In genomic region chr14:97687944-97688625, GRCh38 we compare ENCODE assay signal across 24 cellular contexts.
"Had no signal": no experiment of that assay in that cellular context is flagged by ENCODE, and none has a peak within 500 bp of the region (broad histone marks: within the 10 kb centered on the region; RNA-seq: fewer than 3 reads in every experiment).

No MANE protein-coding gene starts in this region.

- H3K27ac Mint-ChIP-seq: activated B cell treated with CpG ODN at 0.5 μM for 24 hours; activated CD4-positive, alpha-beta memory T cell treated with anti-CD3 and anti-CD28 coated beads, Interleukin-2, amount 10 ng/mL, durations not matched to agents 7 days and 5 days; activated CD8-positive, alpha-beta memory T cell treated with anti-CD3 and anti-CD28 coated beads, Interleukin-2, amount 10 ng/mL, durations not matched to agents 7 days and 5 days; activated naive CD8-positive, alpha-beta T cell treated with anti-CD3 and anti-CD28 coated beads, Interleukin-2, amount 10 ng/mL, durations not matched to agents 7 days and 5 days; neural progenitor cell; stimulated activated memory B cell treated with anti-CD40 and anti-IgM and Interleukin-4, amounts not matched to agents 10 μg/mL and 1 μg/mL and 100 μg/mL, for 72 hours had no signal

- H3K4me3 ChIP-seq: dorsolateral prefrontal cortex, gastroesophageal sphincter, heart left ventricle, left ventricle myocardium inferior, neural progenitor cell, ovary, right lobe of liver, smooth muscle cell, tibial artery, uterus had no signal

- H3K36me3 ChIP-seq: brain microvascular endothelial cell, gastroesophageal sphincter, heart left ventricle, left ventricle myocardium inferior, neural progenitor cell, ovary, right lobe of liver, tibial artery, uterus had no signal

- H3K9me3 Mint-ChIP-seq: activated B cell treated with CpG ODN at 0.5 μM for 24 hours had no signal

- H3K27ac ChIP-seq: brain microvascular endothelial cell, dorsolateral prefrontal cortex, epithelial cell of prostate, gastroesophageal sphincter, heart left ventricle, left ventricle myocardium inferior, neural progenitor cell, ovary, right lobe of liver, tibial artery, uterus had no signal

- ATAC-seq: activated CD8-positive, alpha-beta memory T cell treated with anti-CD3 and anti-CD28 coated beads, Interleukin-2, amount 10 ng/mL, durations not matched to agents 7 days and 5 days; gastroesophageal sphincter; heart left ventricle; naive thymus-derived CD4-positive, alpha-beta T cell; right lobe of liver; stimulated activated memory B cell treated with anti-CD40 and anti-IgM and Interleukin-4, amounts not matched to agents 10 μg/mL and 1 μg/mL and 100 μg/mL, for 72 hours had no signal

- H3K27me3 ChIP-seq: brain microvascular endothelial cell, gastroesophageal sphincter, heart left ventricle, neural progenitor cell, ovary, right lobe of liver, tibial artery, uterus had no signal

- H3K4me3 Mint-ChIP-seq: activated B cell treated with CpG ODN at 0.5 μM for 24 hours; activated CD4-positive, alpha-beta memory T cell treated with anti-CD3 and anti-CD28 coated beads, Interleukin-2, amount 10 ng/mL, durations not matched to agents 7 days and 5 days; activated CD8-positive, alpha-beta memory T cell treated with anti-CD3 and anti-CD28 coated beads, Interleukin-2, amount 10 ng/mL, durations not matched to agents 7 days and 5 days; activated naive CD8-positive, alpha-beta T cell treated with anti-CD3 and anti-CD28 coated beads, Interleukin-2, amount 10 ng/mL, durations not matched to agents 7 days and 5 days; naive thymus-derived CD4-positive, alpha-beta T cell; neural progenitor cell; stimulated activated memory B cell treated with anti-CD40 and anti-IgM and Interleukin-4, amounts not matched to agents 10 μg/mL and 1 μg/mL and 100 μg/mL, for 72 hours had no signal

- H3K4me1 ChIP-seq: gastroesophageal sphincter, heart left ventricle, left ventricle myocardium inferior, right lobe of liver, tibial artery, uterus had no signal

- H3K4me1 Mint-ChIP-seq: activated B cell treated with CpG ODN at 0.5 μM for 24 hours; neural progenitor cell; stimulated activated memory B cell treated with anti-CD40 and anti-IgM and Interleukin-4, amounts not matched to agents 10 μg/mL and 1 μg/mL and 100 μg/mL, for 72 hours had no signal

- H3K36me3 Mint-ChIP-seq: neural progenitor cell; stimulated activated memory B cell treated with anti-CD40 and anti-IgM and Interleukin-4, amounts not matched to agents 10 μg/mL and 1 μg/mL and 100 μg/mL, for 72 hours had no signal

- DNase-seq: activated B cell treated with CpG ODN at 0.5 μM for 24 hours; activated CD4-positive, alpha-beta memory T cell treated with anti-CD3 and anti-CD28 coated beads, Interleukin-2, amount 10 ng/mL, durations not matched to agents 7 days and 5 days; activated CD4-positive, alpha-beta T cell treated with anti-CD3 and anti-CD28 coated beads for 4 hours; activated CD8-positive, alpha-beta memory T cell treated with anti-CD3 and anti-CD28 coated beads, Interleukin-2, amount 10 ng/mL, durations not matched to agents 7 days and 5 days; activated naive CD4-positive, alpha-beta T cell treated with Interleukin-2 at 50 U/mL for 16 hours; activated naive CD8-positive, alpha-beta T cell treated with anti-CD3 and anti-CD28 coated beads, Interleukin-2, amount 10 ng/mL, durations not matched to agents 7 days and 5 days; brain microvascular endothelial cell; central memory CD4-positive, alpha-beta T cell; dorsolateral prefrontal cortex; heart left ventricle; kidney; left ventricle myocardium inferior; mesendoderm; naive thymus-derived CD4-positive, alpha-beta T cell; ovary; right lobe of liver; stimulated activated CD4-positive, alpha-beta T cell treated with anti-CD3 and anti-CD28 coated beads, Interleukin-4, amount 100 ng/mL, for 24 hours; tibial artery; uterus had no signal

- H3K9me3 ChIP-seq: gastroesophageal sphincter, heart left ventricle, left ventricle myocardium inferior, ovary, right lobe of liver, tibial artery, uterus had no signal

- H3K27me3 Mint-ChIP-seq: activated B cell treated with CpG ODN at 0.5 μM for 24 hours; activated CD4-positive, alpha-beta memory T cell treated with anti-CD3 and anti-CD28 coated beads, Interleukin-2, amount 10 ng/mL, durations not matched to agents 7 days and 5 days; activated CD8-positive, alpha-beta memory T cell treated with anti-CD3 and anti-CD28 coated beads, Interleukin-2, amount 10 ng/mL, durations not matched to agents 7 days and 5 days; activated naive CD8-positive, alpha-beta T cell treated with anti-CD3 and anti-CD28 coated beads, Interleukin-2, amount 10 ng/mL, durations not matched to agents 7 days and 5 days; naive thymus-derived CD4-positive, alpha-beta T cell; stimulated activated memory B cell treated with anti-CD40 and anti-IgM and Interleukin-4, amounts not matched to agents 10 μg/mL and 1 μg/mL and 100 μg/mL, for 72 hours had no signal
